Comparison of ENCODE assay signal across 8 cellular contexts in genomic region chr22:17772249-17772962, GRCh38. TPM values are rescaled to one million over a fixed set of nuclear protein-coding genes. Genes with fewer than 3 reads are reported as not detected.
DNase-seq lines count a peak whose midpoint lies in the region; ATAC-seq and TF ChIP-seq lines count a peak whose summit lies in the region.

No MANE protein-coding gene starts in this region.

- H3K27ac ChIP-seq in HL-60 (replicated peaks): peak overlapping the region; percentile 38
- H3K27ac ChIP-seq in WERI-Rb-1: no peak overlapping the region

- intact Hi-C loops in CD14-positive monocyte (cut with micrococcal nuclease): loop anchor here (1.0 to 10.0 kb wide), 4 partner anchors 9 to 668 kb away; no protein-coding TSS in a partner anchor

- H3K36me3 ChIP-seq in WERI-Rb-1: peaks cover 12% of the 10 kb centered on the region

- no peaks in the 10 kb centered on the region for H3K9me3 ChIP-seq in WERI-Rb-1 (ENCODE audit: severe bottlenecking)

- H3K27me3 Mint-ChIP-seq in CD14-positive monocyte (ENCODE audit: low read depth in 3 of 3) (no peaks in the 10 kb centered on the region), mesothelial cell of epicardium (ENCODE audit: low read depth) (peaks cover 2% of the 10 kb centered on the region)
- peaks cover 3% of the 10 kb centered on the region for H3K27me3 Mint-ChIP-seq in activated naive CD8-positive, alpha-beta T cell treated with anti-CD3 and anti-CD28 coated beads, Interleukin-2, amount 10 ng/mL, durations not matched to agents 7 days and 5 days

- H3K9me3 Mint-ChIP-seq in CD14-positive monocyte (peaks cover 0 to 2% (median 0%) of the 10 kb centered on the region in 7 donors), mesothelial cell of epicardium (no peaks in the 10 kb centered on the region)
- no peaks in the 10 kb centered on the region for H3K9me3 Mint-ChIP-seq in activated naive CD8-positive, alpha-beta T cell treated with anti-CD3 and anti-CD28 coated beads, Interleukin-2, amount 10 ng/mL, durations not matched to agents 7 days and 5 days

- TF ChIP-seq CTCF in CD14-positive monocyte (IDR thresholded peaks at IDR 0.05): no peak
- TF ChIP-seq CTCF in HL-60 (IDR thresholded peaks at IDR 0.05; ENCODE audit: insufficient read depth, low read length): no peak
- no peak for TF ChIP-seq CTCF in mesothelial cell of epicardium (IDR thresholded peaks at IDR 0.05; ENCODE audit: unreplicated experiment)
- TF ChIP-seq CTCF in WERI-Rb-1 (IDR thresholded peaks at IDR 0.05; ENCODE audit: low read depth, low read length): no peak

- DNase-seq in CD14-positive monocyte (ENCODE audit: low spot score) (no peak), HL-60 (ENCODE audit: low read depth in 1 of 2, low spot score in 1 of 2) (no peak), mesothelial cell of epicardium (ENCODE audit: low spot score in 2 of 2, unreplicated experiment in 2 of 2) (no peak), NCI-H510A (lab: John Stamatoyannopoulos, UW) (no peak), WERI-Rb-1 (no peak), KG1 (lab: John Stamatoyannopoulos, UW) (no peak), T-helper 9 cell (no peak)
- no peak for DNase-seq in activated naive CD8-positive, alpha-beta T cell treated with anti-CD3 and anti-CD28 coated beads, Interleukin-2, amount 10 ng/mL, durations not matched to agents 7 days and 5 days

- H3K27me3 ChIP-seq in HL-60 (ENCODE audit: insufficient read depth, poor library complexity, severe bottlenecking) (no peaks in the 10 kb centered on the region), WERI-Rb-1 (ENCODE audit: insufficient read depth, low read depth, severe bottlenecking) (no peaks in the 10 kb centered on the region)

- H3K36me3 Mint-ChIP-seq in CD14-positive monocyte (peaks cover 11 to 40% of the 10 kb centered on the region in 2 donors), mesothelial cell of epicardium (no peaks in the 10 kb centered on the region)
- peaks cover 3% of the 10 kb centered on the region for H3K36me3 Mint-ChIP-seq in activated naive CD8-positive, alpha-beta T cell treated with anti-CD3 and anti-CD28 coated beads, Interleukin-2, amount 10 ng/mL, durations not matched to agents 7 days and 5 days

- H3K4me3 Mint-ChIP-seq in CD14-positive monocyte (peak overlapping the region; percentile 98 to 100), mesothelial cell of epicardium (peak overlapping the region; percentile 77)
- H3K4me3 Mint-ChIP-seq in activated naive CD8-positive, alpha-beta T cell treated with anti-CD3 and anti-CD28 coated beads, Interleukin-2, amount 10 ng/mL, durations not matched to agents 7 days and 5 days: peak overlapping the region; percentile 86

- POLR2A ChIA-PET in activated naive CD8-positive, alpha-beta T cell treated with anti-CD3 and anti-CD28 coated beads, Interleukin-2, amount 10 ng/mL, durations not matched to agents 7 days and 5 days (lab: Charles Lee): interaction anchor here (0.6 to 2.5 kb wide), 6 partner anchors 9 to 380 kb away, joined by 4 to 8 read pairs (median 6); partner anchors contain the start of genes BCL2L13 and PEX26

- H3K27ac Mint-ChIP-seq in CD14-positive monocyte (peak overlapping the region; percentile 93 to 99 (median 99)), mesothelial cell of epicardium (peak overlapping the region; percentile 86)
- peak overlapping the region; percentile 30 for H3K27ac Mint-ChIP-seq in activated naive CD8-positive, alpha-beta T cell treated with anti-CD3 and anti-CD28 coated beads, Interleukin-2, amount 10 ng/mL, durations not matched to agents 7 days and 5 days

- H3K4me1 Mint-ChIP-seq in CD14-positive monocyte: peaks cover 74% of the 10 kb centered on the region
- peaks cover 42% of the 10 kb centered on the region for H3K4me1 Mint-ChIP-seq in activated naive CD8-positive, alpha-beta T cell treated with anti-CD3 and anti-CD28 coated beads, Interleukin-2, amount 10 ng/mL, durations not matched to agents 7 days and 5 days
- H3K4me1 Mint-ChIP-seq in mesothelial cell of epicardium: peaks cover 16% of the 10 kb centered on the region

- no peak for ATAC-seq in activated naive CD8-positive, alpha-beta T cell treated with anti-CD3 and anti-CD28 coated beads, Interleukin-2, amount 10 ng/mL, durations not matched to agents 7 days and 5 days (ENCODE audit: low read depth)

- H3K4me3 ChIP-seq in HL-60 (replicated peaks; ENCODE audit: insufficient read depth, low read length) (peak overlapping the region; percentile 91), WERI-Rb-1 (ENCODE audit: low read depth, low read length) (no peak overlapping the region)

RNA-seq across cellular contexts. Expression of gene BID, which starts 1.9 kb away (rescaled TPM):
- polyA plus RNA-seq in CD14-positive monocyte: 100 to 1,000 TPM; 391 to 423 TPM
- total RNA-seq in activated naive CD8-positive, alpha-beta T cell treated with anti-CD3 and anti-CD28 coated beads, Interleukin-2, amount 10 ng/mL, durations not matched to agents 7 days and 5 days: 10 to 100 TPM; 33.6 to 35.6 TPM
- total RNA-seq in mesothelial cell of epicardium: 29.9 to 33.6 TPM (median 31.7 TPM) in 3 replicates

Comparison
In these comparisons a context has a peak if more than half of its experiments do, and no peak if none do; other contexts are left out.
1. H3K27ac Mint-ChIP-seq: peak in every context shown above with its lines; median percentile 99 in CD14-positive monocyte; 86 in mesothelial cell of epicardium; 30 in activated naive CD8-positive, alpha-beta T cell treated with anti-CD3 and anti-CD28 coated beads, Interleukin-2, amount 10 ng/mL, durations not matched to agents 7 days and 5 days.